1 cellular context compared by ENCODE assay signal in the genomic region with DNA sequence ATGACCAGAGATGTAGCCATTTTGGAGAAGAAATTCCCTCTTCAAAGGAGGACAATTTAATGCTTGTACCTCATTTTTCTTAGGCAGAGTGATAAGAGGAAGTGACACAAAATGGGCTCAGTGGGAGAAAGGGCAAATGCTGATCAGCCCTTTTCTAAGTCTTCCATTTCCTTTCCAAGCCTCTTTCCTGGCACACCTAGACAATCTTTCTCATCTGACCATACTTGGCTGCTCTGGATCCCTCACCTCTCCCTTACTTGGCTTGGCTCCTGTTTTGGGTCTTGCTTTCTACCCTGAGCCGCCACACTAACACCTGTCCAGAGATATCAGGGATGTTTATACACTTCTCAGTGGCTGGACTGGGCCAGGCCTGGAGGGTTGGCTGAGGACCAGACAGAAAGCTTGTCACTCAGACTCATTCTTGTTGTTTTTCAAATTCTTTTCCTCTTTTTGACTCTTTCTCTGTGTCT.
TF ChIP-seq lines count a peak whose summit lies in the region.

No MANE protein-coding gene starts in this region.

TF ChIP-seq in IMR-90, 13 proteins besides CTCF, POLR2A, EP300 and RAD21:
- TF ChIP-seq MAZ (IDR thresholded peaks at IDR 0.05; ENCODE audit: borderline replicate concordance, low read depth, low read length) = no peak
- no peak for TF ChIP-seq SMC3 (IDR thresholded peaks at IDR 0.05; ENCODE audit: low read depth, low read length)
- TF ChIP-seq, protein P1, sequence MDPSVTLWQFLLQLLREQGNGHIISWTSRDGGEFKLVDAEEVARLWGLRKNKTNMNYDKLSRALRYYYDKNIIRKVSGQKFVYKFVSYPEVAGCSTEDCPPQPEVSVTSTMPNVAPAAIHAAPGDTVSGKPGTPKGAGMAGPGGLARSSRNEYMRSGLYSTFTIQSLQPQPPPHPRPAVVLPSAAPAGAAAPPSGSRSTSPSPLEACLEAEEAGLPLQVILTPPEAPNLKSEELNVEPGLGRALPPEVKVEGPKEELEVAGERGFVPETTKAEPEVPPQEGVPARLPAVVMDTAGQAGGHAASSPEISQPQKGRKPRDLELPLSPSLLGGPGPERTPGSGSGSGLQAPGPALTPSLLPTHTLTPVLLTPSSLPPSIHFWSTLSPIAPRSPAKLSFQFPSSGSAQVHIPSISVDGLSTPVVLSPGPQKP (IDR thresholded peaks at IDR 0.05; ENCODE audit: borderline replicate concordance, low read depth, low read length) = no peak
- TF ChIP-seq RCOR1 (IDR thresholded peaks at IDR 0.05; ENCODE audit: insufficient replicate concordance, low read length) = no peak
- no peak for TF ChIP-seq FOS (IDR thresholded peaks at IDR 0.05; ENCODE audit: low read depth, low read length)
- TF ChIP-seq BHLHE40 (IDR thresholded peaks at IDR 0.05; ENCODE audit: low read depth, low read length) = no peak
- no peak for TF ChIP-seq CHD1 (IDR thresholded peaks at IDR 0.05; ENCODE audit: low read depth, low read length)
- TF ChIP-seq NFE2L2 (IDR thresholded peaks at IDR 0.05; ENCODE audit: low read depth, low read length) = no peak
